In genomic region chr15:57506422-57506821, GRCh38 we compare ENCODE assay signal across 11 cellular contexts.
A peak's percentile ranks its signal among the peaks of the same experiment; 100 is the strongest.
DNase-seq lines count a peak whose midpoint lies in the region; ATAC-seq, FAIRE-seq and TF ChIP-seq lines count a peak whose summit lies in the region.
"Had no signal": no experiment of that assay in that cellular context is flagged by ENCODE, and none has a peak within 500 bp of the region (broad histone marks: within the 10 kb centered on the region; RNA-seq: fewer than 3 reads in every experiment).

No MANE protein-coding gene starts in this region.

- H3K4me1 Mint-ChIP-seq in Calu3 (ENCODE audit: low read depth, unreplicated experiment) (peaks cover 60% of the 10 kb centered on the region), neural progenitor cell (peaks cover 34% of the 10 kb centered on the region)
- no peaks in the 10 kb centered on the region for H3K4me1 Mint-ChIP-seq in activated T-cell treated with anti-CD3 and anti-CD28 coated beads, Interleukin-2, amount 50 U/mL, for 72 hours (ENCODE audit: low read depth)

- DNase-seq in Calu3: peak; percentile 48
- peak; percentile 32 for DNase-seq in NCI-H69 (lab: John Stamatoyannopoulos, UW)
- DNase-seq in endothelial cell of umbilical vein (ENCODE audit: low read depth, low spot score): no peak
- peak; percentile 50 for DNase-seq in neural progenitor cell (ENCODE audit: low spot score)
- no peak for DNase-seq in activated T-cell treated with anti-CD3 and anti-CD28 coated beads, Interleukin-2, amount 50 U/mL, for 72 hours
- DNase-seq in NCI-H2081 (lab: John Stamatoyannopoulos, UW): no peak
- DNase-seq in RPMI8226: no peak
- no peak for DNase-seq in NCI-H345 treated with DMSO at 0.1 percent for 48 hours (lab: John Stamatoyannopoulos, UW; ENCODE audit: unreplicated experiment)
- DNase-seq: activated naive CD4-positive, alpha-beta T cell treated with anti-CD3 and anti-CD28 coated beads for 36 hours; DND-41; stimulated activated CD4-positive, alpha-beta T cell treated with anti-CD3 and anti-CD28 coated beads, Interleukin-4, amount 100 ng/mL, for 1 hour had no signal

- dilution Hi-C loops in endothelial cell of umbilical vein (cut with MboI; ENCODE audit: extremely low pct_ligation_motif_present, low sequenced_read_pairs): no loop called here

- no peak overlapping the region for H3K4me3 ChIP-seq in endothelial cell of umbilical vein (replicated peaks in 1 of 3; ENCODE audit: insufficient read depth in 1 of 3, low read depth in 1 of 3, low read length in 3 of 3)
- H3K4me3 ChIP-seq in neural progenitor cell: no peak overlapping the region

- no peak for ATAC-seq in activated T-cell treated with anti-CD3 and anti-CD28 coated beads, Interleukin-2, amount 50 U/mL, for 72 hours (replicated peaks in 1 of 2)

- H3K4me3 Mint-ChIP-seq in Calu3 (ENCODE audit: low read depth, unreplicated experiment) (peak overlapping the region; percentile 48), neural progenitor cell (no peak overlapping the region)
- no peak overlapping the region for H3K4me3 Mint-ChIP-seq in activated T-cell treated with anti-CD3 and anti-CD28 coated beads, Interleukin-2, amount 50 U/mL, for 72 hours
- H3K4me3 Mint-ChIP-seq: activated naive CD4-positive, alpha-beta T cell treated with anti-CD3 and anti-CD28 coated beads for 36 hours had no signal

- no peak for TF ChIP-seq POLR2A in endothelial cell of umbilical vein (IDR thresholded peaks at IDR 0.05; ENCODE audit: low read depth, low read length)

- H3K27ac ChIP-seq in endothelial cell of umbilical vein (ENCODE audit: insufficient read depth, low read depth, low read length): peak overlapping the region; percentile 83
- H3K27ac ChIP-seq in neural progenitor cell: no peak overlapping the region

- intact Hi-C loops in Calu3 (cut with micrococcal nuclease; ENCODE audit: unreplicated experiment) (loop anchor here (1.0 to 5.0 kb wide), 2 partner anchors 21 to 129 kb away; partner anchors contain the start of gene CGNL1), endothelial cell of umbilical vein (cut with micrococcal nuclease) (loop anchor here (2.0 to 5.0 kb wide), 4 partner anchors 20 to 129 kb away; partner anchors contain the start of gene CGNL1)

- H3K4me1 ChIP-seq in endothelial cell of umbilical vein (ENCODE audit: control insufficient read depth, extremely low read depth, insufficient read depth, low read length): peaks cover 40% of the 10 kb centered on the region
- peaks cover 21% of the 10 kb centered on the region for H3K4me1 ChIP-seq in neural progenitor cell

- BruUV-seq in Calu3 (replicated peaks; lab: Mats Ljungman, UMichigan) (TSS peak; percentile 97), endothelial cell of umbilical vein (replicated peaks; lab: Mats Ljungman, UMichigan) (TSS peak; percentile 58)

- H4K20me1 ChIP-seq in endothelial cell of umbilical vein (replicated peaks; ENCODE audit: control insufficient read depth, extremely low read depth, insufficient read depth, low read length): no peaks in the 10 kb centered on the region
- no peaks in the 10 kb centered on the region for H4K20me1 ChIP-seq in neural progenitor cell (ENCODE audit: low read depth)

- no peaks in the 10 kb centered on the region for H3F3A ChIP-seq in neural progenitor cell (ENCODE audit: low read depth)

- no peaks in the 10 kb centered on the region for H3K9me3 Mint-ChIP-seq in Calu3 (ENCODE audit: low read depth, unreplicated experiment)
- H3K9me3 Mint-ChIP-seq in neural progenitor cell: no peaks in the 10 kb centered on the region
- no peaks in the 10 kb centered on the region for H3K9me3 Mint-ChIP-seq in activated T-cell treated with anti-CD3 and anti-CD28 coated beads, Interleukin-2, amount 50 U/mL, for 72 hours
- H3K9me3 Mint-ChIP-seq: activated naive CD4-positive, alpha-beta T cell treated with anti-CD3 and anti-CD28 coated beads for 36 hours had no signal

- no peaks in the 10 kb centered on the region for H3K9me3 ChIP-seq in endothelial cell of umbilical vein (replicated peaks; ENCODE audit: control insufficient read depth, insufficient read depth, low read length)
- no peaks in the 10 kb centered on the region for H3K9me3 ChIP-seq in neural progenitor cell (ENCODE audit: low read depth)

- peak overlapping the region; percentile 28 for H3K4me2 ChIP-seq in endothelial cell of umbilical vein (ENCODE audit: insufficient read depth, low read length)
- no peak overlapping the region for H3K4me2 ChIP-seq in neural progenitor cell

- H3K36me3 Mint-ChIP-seq in Calu3 (ENCODE audit: insufficient read depth, unreplicated experiment) (peaks cover 9% of the 10 kb centered on the region), neural progenitor cell (no peaks in the 10 kb centered on the region)
- H3K36me3 Mint-ChIP-seq in activated T-cell treated with anti-CD3 and anti-CD28 coated beads, Interleukin-2, amount 50 U/mL, for 72 hours (ENCODE audit: insufficient read depth in 2 of 2): no peaks in the 10 kb centered on the region

- FAIRE-seq in endothelial cell of umbilical vein (lab: Jason Lieb, UNC): no peak

- H3K36me3 ChIP-seq in endothelial cell of umbilical vein (ENCODE audit: control insufficient read depth in 2 of 2, extremely low read depth in 1 of 2, insufficient read depth in 2 of 2, low read length in 2 of 2) (no peaks in the 10 kb centered on the region), neural progenitor cell (no peaks in the 10 kb centered on the region)

- H3K9me1 ChIP-seq in endothelial cell of umbilical vein (replicated peaks; ENCODE audit: control insufficient read depth, extremely low read depth, insufficient read depth, low read length): no peaks in the 10 kb centered on the region

- CTCF ChIA-PET in Calu3 (lab: Charles Lee): interaction anchor here (0.6 to 2.8 kb wide), 11 partner anchors 9 to 548 kb away, joined by 3 to 16 read pairs (median 7); partner anchors contain the start of gene CGNL1
- CTCF ChIA-PET in endothelial cell of umbilical vein (lab: Charles Lee): interaction anchor here (1.0 to 4.3 kb wide), 17 partner anchors 12 to 357 kb away, joined by 3 to 30 read pairs (median 4); partner anchors contain the start of gene CGNL1

- H3K27me3 Mint-ChIP-seq in Calu3 (ENCODE audit: unreplicated experiment) (no peaks in the 10 kb centered on the region), neural progenitor cell (ENCODE audit: insufficient read depth, low read depth) (peaks cover 10% of the 10 kb centered on the region)
- H3K27me3 Mint-ChIP-seq in activated T-cell treated with anti-CD3 and anti-CD28 coated beads, Interleukin-2, amount 50 U/mL, for 72 hours (ENCODE audit: low read depth): no peaks in the 10 kb centered on the region

- H3K9ac ChIP-seq in endothelial cell of umbilical vein (replicated peaks; ENCODE audit: extremely low read depth, insufficient read depth, low read length) (peak overlapping the region; percentile 33), neural progenitor cell (no peak overlapping the region)

- peak overlapping the region; percentile 100 for H3K27ac Mint-ChIP-seq in Calu3 (ENCODE audit: unreplicated experiment)
- no peak overlapping the region for H3K27ac Mint-ChIP-seq in neural progenitor cell
- no peak overlapping the region for H3K27ac Mint-ChIP-seq in activated T-cell treated with anti-CD3 and anti-CD28 coated beads, Interleukin-2, amount 50 U/mL, for 72 hours
- H3K27ac Mint-ChIP-seq: activated naive CD4-positive, alpha-beta T cell treated with anti-CD3 and anti-CD28 coated beads for 36 hours had no signal

- H3K79me2 ChIP-seq in endothelial cell of umbilical vein (ENCODE audit: control insufficient read depth, insufficient read depth, low read length): no peaks in the 10 kb centered on the region
- no peaks in the 10 kb centered on the region for H3K79me2 ChIP-seq in neural progenitor cell (ENCODE audit: low read depth)

- peak overlapping the region; percentile 66 for H2AFZ ChIP-seq in endothelial cell of umbilical vein (ENCODE audit: low read depth, low read length)
- H2AFZ ChIP-seq in neural progenitor cell (replicated peaks): peak overlapping the region; percentile 27

- H3K27me3 ChIP-seq in endothelial cell of umbilical vein (ENCODE audit: control insufficient read depth in 2 of 2, insufficient read depth in 2 of 2, low read length in 2 of 2) (no peaks in the 10 kb centered on the region), neural progenitor cell (no peaks in the 10 kb centered on the region)

- POLR2A ChIA-PET in endothelial cell of umbilical vein (lab: Charles Lee): no interaction called here

- TF ChIP-seq CTCF in Calu3 (IDR thresholded peaks at IDR 0.05; ENCODE audit: unreplicated experiment) (peak; percentile 26), endothelial cell of umbilical vein (IDR thresholded peaks at IDR 0.05; ENCODE audit: extremely low read depth in 1 of 2, insufficient read depth in 1 of 2, low read depth in 1 of 2, low read length in 2 of 2) (peak; percentile 11 to 32), neural progenitor cell (IDR thresholded peaks at IDR 0.05) (peak; percentile 46)

TF ChIP-seq in endothelial cell of umbilical vein, 7 proteins besides CTCF, POLR2A, EP300 and RAD21:
- no peak for TF ChIP-seq JUN (IDR thresholded peaks at IDR 0.05; ENCODE audit: borderline replicate concordance, insufficient read depth, insufficient read length, low read depth)
- no peak for TF ChIP-seq MYC (IDR thresholded peaks at IDR 0.05; ENCODE audit: low read depth, low read length)
- no peak for TF ChIP-seq GATA2 (IDR thresholded peaks at IDR 0.05; ENCODE audit: insufficient read depth, insufficient read length, low read depth, low read length)
- TF ChIP-seq EZH2 (IDR thresholded peaks at IDR 0.05; ENCODE audit: borderline replicate concordance, low read depth, low read length, severe bottlenecking): no peak
- TF ChIP-seq POLR2AphosphoS5 (IDR thresholded peaks at IDR 0.05; ENCODE audit: insufficient read depth, low read depth, low read length): no peak
- TF ChIP-seq, protein P1, sequence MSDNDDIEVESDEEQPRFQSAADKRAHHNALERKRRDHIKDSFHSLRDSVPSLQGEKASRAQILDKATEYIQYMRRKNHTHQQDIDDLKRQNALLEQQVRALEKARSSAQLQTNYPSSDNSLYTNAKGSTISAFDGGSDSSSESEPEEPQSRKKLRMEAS (IDR thresholded peaks at IDR 0.05; ENCODE audit: insufficient read depth, insufficient read length): no peak
- TF ChIP-seq FOS (IDR thresholded peaks at IDR 0.05; ENCODE audit: borderline replicate concordance, insufficient read depth, low read length): no peak

Comparison
In these comparisons a context has a peak if more than half of its experiments do, and no peak if none do; other contexts are left out.
1. DNase-seq: peak in Calu3 (single experiment), NCI-H69 (single experiment) and neural progenitor cell (single experiment); none in endothelial cell of umbilical vein (single experiment), activated T-cell treated with anti-CD3 and anti-CD28 coated beads, Interleukin-2, amount 50 U/mL, for 72 hours (0 of 2), NCI-H2081 (0 of 2), RPMI8226 (single experiment) and NCI-H345 treated with DMSO at 0.1 percent for 48 hours (single experiment).
2. Peak in every context shown above with its lines, with median percentiles within 50 percentile points of each other: CTCF ChIP-seq.